Comparison of ENCODE assay signal across 18 cellular contexts in the genomic region with DNA sequence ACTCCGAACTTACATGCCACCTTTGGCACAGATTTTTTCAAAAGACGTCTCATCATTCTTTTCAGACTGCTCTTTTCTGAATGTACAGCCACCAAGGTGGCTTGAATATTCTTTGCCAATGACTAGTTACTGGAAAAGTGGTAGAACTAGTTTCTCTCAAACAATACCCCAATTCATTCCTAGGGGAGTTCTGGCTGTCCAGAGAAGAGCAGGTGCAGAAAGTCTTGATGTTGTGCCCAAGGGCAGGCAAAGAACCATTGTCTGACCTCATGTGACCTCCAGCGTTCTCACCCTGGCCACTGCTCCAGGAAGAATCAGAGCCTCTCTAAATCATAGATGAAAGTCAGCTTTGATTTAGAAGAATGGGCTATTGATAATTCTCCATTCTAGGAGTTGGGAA. TPM values are rescaled to one million over a fixed set of nuclear protein-coding genes. Genes with fewer than 3 reads are reported as not detected.
DNase-seq lines count a peak whose midpoint lies in the region; ATAC-seq, FAIRE-seq and TF ChIP-seq lines count a peak whose summit lies in the region.
"Had no signal": no experiment of that assay in that cellular context is flagged by ENCODE, and none has a peak within 500 bp of the region (broad histone marks: within the 10 kb centered on the region; RNA-seq: fewer than 3 reads in every experiment).

No MANE protein-coding gene starts in this region.

- no peaks in the 10 kb centered on the region for H3K36me3 Mint-ChIP-seq in activated CD8-positive, alpha-beta memory T cell treated with anti-CD3 and anti-CD28 coated beads, Interleukin-2, amount 10 ng/mL, durations not matched to agents 7 days and 5 days
- H3K36me3 Mint-ChIP-seq: stimulated activated naive B cell treated with anti-CD40 and anti-IgM and Interleukin-4, amounts not matched to agents 10 μg/mL and 1 μg/mL and 100 μg/mL, for 72 hours had no signal

- CTCF ChIA-PET in activated CD8-positive, alpha-beta memory T cell treated with anti-CD3 and anti-CD28 coated beads, Interleukin-2, amount 10 ng/mL, durations not matched to agents 7 days and 5 days (lab: Charles Lee): interaction anchor here (1.1 kb wide), 1 partner anchor 190 kb away, joined by 3 read pairs; no protein-coding TSS in a partner anchor

- DNase-seq in Ammon's horn (ENCODE audit: low spot score) (peak; percentile 88), NCI-H1105 (lab: John Stamatoyannopoulos, UW) (peak; percentile 47), foreskin keratinocyte (peak; percentile 26 to 51), myocyte (ENCODE audit: low read depth) (peak; percentile 83), GM12892 (ENCODE audit: insufficient read length) (no peak)
- no peak for DNase-seq in effector CD4-positive, alpha-beta T cell
- DNase-seq in activated CD8-positive, alpha-beta memory T cell treated with anti-CD3 and anti-CD28 coated beads, Interleukin-2, amount 10 ng/mL, durations not matched to agents 7 days and 5 days: no peak
- DNase-seq: activated CD4-positive, alpha-beta T cell treated with anti-CD3 and anti-CD28 coated beads for 4 hours; activated T-cell treated with anti-CD3 and anti-CD28 coated beads, Interleukin-2, amount 50 U/mL, for 48 hours; aorta; effector CD8-positive, alpha-beta T cell; Karpas-422; NCI-H2081 treated with DMSO at 0.1 percent for 48 hours; stimulated activated CD4-positive, alpha-beta T cell treated with anti-CD3 and anti-CD28 coated beads, Interleukin-4, amount 100 ng/mL, for 24 hours; stimulated activated naive B cell treated with anti-CD40 and anti-IgM and Interleukin-4, amounts not matched to agents 10 μg/mL and 1 μg/mL and 100 μg/mL, for 72 hours had no signal

- FAIRE-seq in GM12892 (lab: Jason Lieb, UNC): no peak

- peaks cover 13% of the 10 kb centered on the region for H3K4me1 ChIP-seq in foreskin keratinocyte

- no peak overlapping the region for H3K27ac Mint-ChIP-seq in activated CD8-positive, alpha-beta memory T cell treated with anti-CD3 and anti-CD28 coated beads, Interleukin-2, amount 10 ng/mL, durations not matched to agents 7 days and 5 days
- H3K27ac Mint-ChIP-seq: stimulated activated naive B cell treated with anti-CD40 and anti-IgM and Interleukin-4, amounts not matched to agents 10 μg/mL and 1 μg/mL and 100 μg/mL, for 72 hours had no signal

- H3K4me3 Mint-ChIP-seq in activated CD8-positive, alpha-beta memory T cell treated with anti-CD3 and anti-CD28 coated beads, Interleukin-2, amount 10 ng/mL, durations not matched to agents 7 days and 5 days: no peak overlapping the region
- H3K4me3 Mint-ChIP-seq: stimulated activated naive B cell treated with anti-CD40 and anti-IgM and Interleukin-4, amounts not matched to agents 10 μg/mL and 1 μg/mL and 100 μg/mL, for 72 hours had no signal

- no peak overlapping the region for H3K27ac ChIP-seq in foreskin keratinocyte

- peaks cover 2% of the 10 kb centered on the region for H3K4me1 Mint-ChIP-seq in activated CD8-positive, alpha-beta memory T cell treated with anti-CD3 and anti-CD28 coated beads, Interleukin-2, amount 10 ng/mL, durations not matched to agents 7 days and 5 days

- H3K27me3 Mint-ChIP-seq in activated CD8-positive, alpha-beta memory T cell treated with anti-CD3 and anti-CD28 coated beads, Interleukin-2, amount 10 ng/mL, durations not matched to agents 7 days and 5 days: no peaks in the 10 kb centered on the region

- ATAC-seq in foreskin keratinocyte: peak; percentile 78
- no peak for ATAC-seq in GM21786 (IDR thresholded peaks at IDR 0.05; ENCODE audit: unreplicated experiment)
- no peak for ATAC-seq in activated CD8-positive, alpha-beta memory T cell treated with anti-CD3 and anti-CD28 coated beads, Interleukin-2, amount 10 ng/mL, durations not matched to agents 7 days and 5 days
- ATAC-seq: stimulated activated naive B cell treated with anti-CD40 and anti-IgM and Interleukin-4, amounts not matched to agents 10 μg/mL and 1 μg/mL and 100 μg/mL, for 72 hours had no signal

- no peak for TF ChIP-seq POLR2A in GM12892 (IDR thresholded peaks at IDR 0.05; ENCODE audit: low read depth, low read length)

- no peaks in the 10 kb centered on the region for H3K9me3 Mint-ChIP-seq in activated CD8-positive, alpha-beta memory T cell treated with anti-CD3 and anti-CD28 coated beads, Interleukin-2, amount 10 ng/mL, durations not matched to agents 7 days and 5 days (ENCODE audit: low read depth)
- H3K9me3 Mint-ChIP-seq: stimulated activated naive B cell treated with anti-CD40 and anti-IgM and Interleukin-4, amounts not matched to agents 10 μg/mL and 1 μg/mL and 100 μg/mL, for 72 hours had no signal

- TF ChIP-seq CTCF in foreskin keratinocyte (conservative IDR thresholded peaks at IDR 0.05): no peak

- no peaks in the 10 kb centered on the region for H3K27me3 ChIP-seq in foreskin keratinocyte

RNA-seq across cellular contexts. Expression of gene LMOD3, which starts 5.5 kb away (rescaled TPM):
- total RNA-seq in foreskin keratinocyte (not detected in 2 replicates), myocyte (71.3 and 168 TPM in 2 replicates)
- polyA plus RNA-seq in foreskin keratinocyte: not detected in 2 replicates
- polyA plus RNA-seq in myocyte (2012): 12.5 TPM
- 0.06 TPM for polyA plus RNA-seq in GM12892 (2012; ENCODE audit: missing spikeins)
- total RNA-seq in activated CD8-positive, alpha-beta memory T cell treated with anti-CD3 and anti-CD28 coated beads, Interleukin-2, amount 10 ng/mL, durations not matched to agents 7 days and 5 days: not detected
- total RNA-seq: glomerular endothelial cell, lung microvascular endothelial cell had no signal
- polyA plus RNA-seq: aorta had no signal

RNA-seq across cellular contexts. Expression of gene ARL6IP5, which starts 32.2 kb away (rescaled TPM):
- total RNA-seq in foreskin keratinocyte: 50.4 and 69.2 TPM in 2 replicates
- 40.9 and 52.1 TPM in 2 replicates for polyA plus RNA-seq in foreskin keratinocyte
- total RNA-seq in myocyte: 275 and 433 TPM in 2 replicates
- polyA plus RNA-seq in myocyte (2012): 142 TPM
- polyA plus RNA-seq in GM12892 (2012; ENCODE audit: missing spikeins): 81.0 TPM
- 100 to 1,000 TPM; 132 to 203 TPM for total RNA-seq in activated CD8-positive, alpha-beta memory T cell treated with anti-CD3 and anti-CD28 coated beads, Interleukin-2, amount 10 ng/mL, durations not matched to agents 7 days and 5 days

RNA-seq across cellular contexts. Expression of gene UBA3, which starts 36.7 kb away (rescaled TPM):
- total RNA-seq in foreskin keratinocyte (62.2 and 68.7 TPM in 2 replicates), myocyte (69.4 and 82.5 TPM in 2 replicates)
- polyA plus RNA-seq in foreskin keratinocyte: 40.9 and 43.7 TPM in 2 replicates
- polyA plus RNA-seq in myocyte (2012): 41.5 TPM
- polyA plus RNA-seq in GM12892 (2012; ENCODE audit: missing spikeins): 69.6 TPM
- total RNA-seq in activated CD8-positive, alpha-beta memory T cell treated with anti-CD3 and anti-CD28 coated beads, Interleukin-2, amount 10 ng/mL, durations not matched to agents 7 days and 5 days: 100 to 1,000 TPM; 104 to 133 TPM

Comparison
In these comparisons a context has a peak if more than half of its experiments do, and no peak if none do; other contexts are left out.
1. DNase-seq: peak in Ammon's horn (single experiment), NCI-H1105 (single experiment), foreskin keratinocyte (2 of 2) and myocyte (single experiment); none in effector CD4-positive, alpha-beta T cell (single experiment), GM12892 (single experiment) and activated CD8-positive, alpha-beta memory T cell treated with anti-CD3 and anti-CD28 coated beads, Interleukin-2, amount 10 ng/mL, durations not matched to agents 7 days and 5 days (single experiment).
2. RNA of gene LMOD3, which starts 5.5 kb away (total RNA-seq): 71.3 to 168 TPM in myocyte; not detected in foreskin keratinocyte and not detected in activated CD8-positive, alpha-beta memory T cell treated with anti-CD3 and anti-CD28 coated beads, Interleukin-2, amount 10 ng/mL, durations not matched to agents 7 days and 5 days; every median in the first group is over 10 times any median in the second.